8 cellular contexts compared by ENCODE assay signal in genomic region chrX:29107231-29107630, GRCh38.
"Had no signal": no experiment of that assay in that cellular context is flagged by ENCODE, and none has a peak within 500 bp of the region (broad histone marks: within the 10 kb centered on the region; RNA-seq: fewer than 3 reads in every experiment).

No MANE protein-coding gene starts in this region.

- FAIRE-seq: G401.6, GM12878, GM12891, GM12892, GM18507, GM19239 had no signal

- DNase-seq: GDM1, GF-D8 had no signal

- ATAC-seq: GM12878 had no signal

- H3K4me3 ChIP-seq: GM12878 had no signal
